ENCODE assay signal across 14 cellular contexts in genomic region chr17:71631483-71631882, GRCh38.
DNase-seq lines count a peak whose midpoint lies in the region; ATAC-seq and TF ChIP-seq lines count a peak whose summit lies in the region.
"Had no signal": no experiment of that assay in that cellular context is flagged by ENCODE, and none has a peak within 500 bp of the region (broad histone marks: within the 10 kb centered on the region; RNA-seq: fewer than 3 reads in every experiment).

No MANE protein-coding gene starts in this region.

- no peak for ATAC-seq in GM21786 (IDR thresholded peaks at IDR 0.05; ENCODE audit: unreplicated experiment)
- ATAC-seq in HG02981 (IDR thresholded peaks at IDR 0.05; ENCODE audit: unreplicated experiment), result no peak

- H3K36me3 Mint-ChIP-seq in chondrocyte (ENCODE audit: low read depth), result no peaks in the 10 kb centered on the region

- peaks cover 42% of the 10 kb centered on the region for H3K4me1 ChIP-seq in mesodermal cell (ENCODE audit: control insufficient read depth, insufficient read depth, low read length, poor library complexity, severe bottlenecking)
- H3K4me1 ChIP-seq: pancreas had no signal

- H3K4me3 ChIP-seq in mesodermal cell (ENCODE audit: extremely low read depth, insufficient read depth, low read length, poor library complexity, severe bottlenecking), result no peak overlapping the region
- H3K4me3 ChIP-seq: pancreas, SK-N-MC had no signal

- DNase-seq in AG20443 (ENCODE audit: low spot score) (peak; percentile 20), LHCN-M2 (ENCODE audit: low read depth) (peak; percentile 55), chondrocyte (ENCODE audit: low spot score) (no peak), COLO668 (lab: John Stamatoyannopoulos, UW; ENCODE audit: unreplicated experiment) (no peak), GDM1 (lab: John Stamatoyannopoulos, UW) (no peak)
- DNase-seq: activated naive CD4-positive, alpha-beta T cell treated with Interleukin-2 at 50 U/mL for 16 hours; head of caudate nucleus; NCI-H1092; pancreas; stimulated activated CD4-positive, alpha-beta T cell treated with anti-CD3 and anti-CD28 coated beads, Interleukin-12 subunit alpha, Interleukin-12 subunit beta, amount 100 ng/mL, for 4 hours had no signal

- H3K4me1 Mint-ChIP-seq in chondrocyte (ENCODE audit: low read depth), result peaks cover 41% of the 10 kb centered on the region

- H3K27ac Mint-ChIP-seq in chondrocyte (ENCODE audit: unreplicated experiment), result peak overlapping the region; percentile 17

- no peaks in the 10 kb centered on the region for H3K9me3 Mint-ChIP-seq in chondrocyte (ENCODE audit: low read depth)

- H3K27ac ChIP-seq in mesodermal cell (ENCODE audit: low read depth, low read length, severe bottlenecking), result peak overlapping the region; percentile 41
- H3K27ac ChIP-seq: pancreas, SK-N-MC had no signal

- no peaks in the 10 kb centered on the region for H3K36me3 ChIP-seq in mesodermal cell (ENCODE audit: control insufficient read depth, insufficient read depth, low read length)
- H3K36me3 ChIP-seq: pancreas had no signal

- WGBS in mesodermal cell (ENCODE audit: insufficient coverage in 2 of 2), 2 experiments, result no CpG with 5 or more reads among the region's 1 CpG

- no peak for TF ChIP-seq CTCF in chondrocyte (IDR thresholded peaks at IDR 0.05)

- H3K27me3 Mint-ChIP-seq in chondrocyte (ENCODE audit: low read depth), result no peaks in the 10 kb centered on the region

- peaks cover 5% of the 10 kb centered on the region for H3K9me3 ChIP-seq in mesodermal cell (ENCODE audit: control insufficient read depth, low read length)
- H3K9me3 ChIP-seq: pancreas had no signal

- H3K4me3 Mint-ChIP-seq in chondrocyte (ENCODE audit: unreplicated experiment), result no peak overlapping the region

Comparison
In these comparisons a context has a peak if more than half of its experiments do, and no peak if none do; other contexts are left out.
1. DNase-seq: peak in AG20443 (single experiment) and LHCN-M2 (single experiment); none in chondrocyte (single experiment), COLO668 (single experiment) and GDM1 (single experiment).